ENCODE assay signal across 14 cellular contexts in the genomic region with DNA sequence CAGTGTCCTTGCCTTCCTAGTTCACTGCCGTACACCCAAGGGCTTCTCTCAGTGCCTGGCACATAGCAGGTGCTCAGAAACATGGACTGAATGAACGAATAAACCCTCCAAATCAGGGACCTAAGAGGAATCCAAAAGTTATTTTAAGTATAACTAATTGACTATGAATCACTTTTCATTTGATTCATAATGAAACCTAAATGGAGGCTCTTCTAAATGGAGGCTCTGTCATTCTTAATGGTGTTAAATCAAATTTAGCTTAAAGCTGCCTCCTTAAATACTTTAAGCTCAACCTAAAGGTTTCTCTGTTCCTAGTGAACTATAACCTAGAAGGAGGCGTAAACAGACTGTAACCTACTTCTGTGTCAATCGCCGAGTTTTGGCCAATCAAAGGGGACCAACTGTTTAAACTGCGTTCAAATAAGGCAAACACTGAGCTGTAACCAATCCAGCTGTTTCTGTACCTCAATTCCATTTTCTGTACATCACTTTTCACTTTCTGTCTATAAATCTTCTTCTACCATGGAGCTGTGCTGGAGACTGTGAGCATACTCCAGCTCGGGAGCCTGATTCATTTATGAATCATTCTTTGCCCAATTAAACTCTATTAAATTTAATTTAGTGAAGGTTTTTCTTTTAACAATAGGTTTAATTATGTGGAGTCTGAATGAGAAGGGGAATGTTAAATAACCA. TPM values are rescaled to one million over a fixed set of nuclear protein-coding genes. Genes with fewer than 3 reads are reported as not detected.
DNase-seq lines count a peak whose midpoint lies in the region; ATAC-seq, FAIRE-seq and TF ChIP-seq lines count a peak whose summit lies in the region.
"Had no signal": no experiment of that assay in that cellular context is flagged by ENCODE, and none has a peak within 500 bp of the region (broad histone marks: within the 10 kb centered on the region; RNA-seq: fewer than 3 reads in every experiment).

No MANE protein-coding gene starts in this region.

- peak; percentile 42 for ATAC-seq in stimulated activated effector memory CD8-positive, alpha-beta T cell treated with anti-CD3 and anti-CD28 coated beads, Interleukin-12 subunit alpha, Interleukin-12 subunit beta, amount 100 ng/mL, for 72 hours
- ATAC-seq: naive thymus-derived CD8-positive, alpha-beta T cell had no signal

- H3K9me3 Mint-ChIP-seq in stimulated activated effector memory CD8-positive, alpha-beta T cell treated with anti-CD3 and anti-CD28 coated beads, Interleukin-12 subunit alpha, Interleukin-12 subunit beta, amount 100 ng/mL, for 72 hours: no peaks in the 10 kb centered on the region
- H3K9me3 Mint-ChIP-seq: naive thymus-derived CD8-positive, alpha-beta T cell had no signal

- peak overlapping the region; percentile 79 for H3K27ac Mint-ChIP-seq in stimulated activated effector memory CD8-positive, alpha-beta T cell treated with anti-CD3 and anti-CD28 coated beads, Interleukin-12 subunit alpha, Interleukin-12 subunit beta, amount 100 ng/mL, for 72 hours

- H3K36me3 ChIP-seq in MG63 (no peaks in the 10 kb centered on the region), bronchial epithelial cell (ENCODE audit: control insufficient read depth, insufficient read depth, low read length) (no peaks in the 10 kb centered on the region)

- DNase-seq in GM12865 (ENCODE audit: low read depth): peak; percentile 77
- peak; percentile 20 for DNase-seq in MG63
- DNase-seq in bronchial epithelial cell (ENCODE audit: low read depth): peak; percentile 55
- no peak for DNase-seq in stimulated activated effector memory CD8-positive, alpha-beta T cell treated with anti-CD3 and anti-CD28 coated beads, Interleukin-12 subunit alpha, Interleukin-12 subunit beta, amount 100 ng/mL, for 72 hours (ENCODE audit: low spot score in 2 of 2)
- DNase-seq in pons (ENCODE audit: low spot score): no peak
- DNase-seq in NCI-H1105 treated with DMSO at 0.1 percent for 48 hours (lab: John Stamatoyannopoulos, UW): no peak
- DNase-seq in NCI-H1417 (lab: John Stamatoyannopoulos, UW): no peak
- DNase-seq: activated effector memory CD4-positive, alpha-beta T cell treated with Interleukin-2 at 50 U/mL for 16 hours; dermis blood vessel endothelial cell; DMS79; GOT3; naive thymus-derived CD8-positive, alpha-beta T cell; NCI-H1105 had no signal

- no peak for FAIRE-seq in bronchial epithelial cell (lab: Jason Lieb, UNC)

- H3K4me3 Mint-ChIP-seq in stimulated activated effector memory CD8-positive, alpha-beta T cell treated with anti-CD3 and anti-CD28 coated beads, Interleukin-12 subunit alpha, Interleukin-12 subunit beta, amount 100 ng/mL, for 72 hours: peak overlapping the region; percentile 58
- H3K4me3 Mint-ChIP-seq: naive thymus-derived CD8-positive, alpha-beta T cell had no signal

- no peaks in the 10 kb centered on the region for H3K27me3 ChIP-seq in MG63
- H3K27me3 ChIP-seq in bronchial epithelial cell (ENCODE audit: control insufficient read depth, insufficient read depth, low read length): no peaks in the 10 kb centered on the region

- TF ChIP-seq CTCF in GM12865 (IDR thresholded peaks at IDR 0.05; ENCODE audit: insufficient read depth, low read depth, low read length, missing control alignments) (no peak), bronchial epithelial cell (IDR thresholded peaks at IDR 0.05; ENCODE audit: insufficient read depth, low read length, severe bottlenecking) (no peak)

- no peaks in the 10 kb centered on the region for H3K9me3 ChIP-seq in MG63
- H3K9me3 ChIP-seq: thoracic aorta had no signal

- peaks cover 21% of the 10 kb centered on the region for H3K4me1 Mint-ChIP-seq in stimulated activated effector memory CD8-positive, alpha-beta T cell treated with anti-CD3 and anti-CD28 coated beads, Interleukin-12 subunit alpha, Interleukin-12 subunit beta, amount 100 ng/mL, for 72 hours

- H3K36me3 Mint-ChIP-seq in stimulated activated effector memory CD8-positive, alpha-beta T cell treated with anti-CD3 and anti-CD28 coated beads, Interleukin-12 subunit alpha, Interleukin-12 subunit beta, amount 100 ng/mL, for 72 hours: peaks cover 4% of the 10 kb centered on the region

- H3K4me3 ChIP-seq in GM12865 (ENCODE audit: low read depth, low read length): peak overlapping the region; percentile 43
- H3K4me3 ChIP-seq in MG63: no peak overlapping the region; the same call in 1 of the 2 replicates
- H3K4me3 ChIP-seq in bronchial epithelial cell (ENCODE audit: low read depth, low read length): no peak overlapping the region
- H3K4me3 ChIP-seq: thoracic aorta had no signal

RNA-seq across cellular contexts. Expression of gene PYROXD2, which starts 11.0 kb away (rescaled TPM):
- 1.6 and 1.8 TPM in 2 replicates for total RNA-seq in MG63 (2014; rRNA removed; shearing (Covaris generic); ENCODE audit: low replicate concordance)
- total RNA-seq in bronchial epithelial cell: 0.77 and 1.1 TPM in 2 replicates

RNA-seq across cellular contexts. Expression of gene HPS1, which starts 42.8 kb away (rescaled TPM):
- total RNA-seq in MG63 (2014; rRNA removed; shearing (Covaris generic); ENCODE audit: low replicate concordance): 34.5 and 41.8 TPM in 2 replicates
- total RNA-seq in bronchial epithelial cell: 15.8 and 26.9 TPM in 2 replicates

Comparison
In these comparisons a context has a peak if more than half of its experiments do, and no peak if none do; other contexts are left out.
1. DNase-seq: peak in GM12865 (single experiment), MG63 (single experiment) and bronchial epithelial cell (single experiment); none in stimulated activated effector memory CD8-positive, alpha-beta T cell treated with anti-CD3 and anti-CD28 coated beads, Interleukin-12 subunit alpha, Interleukin-12 subunit beta, amount 100 ng/mL, for 72 hours (0 of 2), pons (single experiment), NCI-H1105 treated with DMSO at 0.1 percent for 48 hours (single experiment) and NCI-H1417 (0 of 3).